8 cellular contexts compared by ENCODE assay signal in genomic region chr9:19232830-19233194, GRCh38.
DNase-seq lines count a peak whose midpoint lies in the region; ATAC-seq lines count a peak whose summit lies in the region.

No MANE protein-coding gene starts in this region.

- ATAC-seq in activated CD4-positive, CD25-positive, alpha-beta regulatory T cell treated with anti-CD3 and anti-CD28 coated beads, Interleukin-2, amount 50 U/mL, for 24 hours, result peak; percentile 29 to 52
- no peak for ATAC-seq in HG03097 (IDR thresholded peaks at IDR 0.05; ENCODE audit: low FRiP score, unreplicated experiment)
- no peak for ATAC-seq in HG03342 (IDR thresholded peaks at IDR 0.05; ENCODE audit: unreplicated experiment)

- DNase-seq in activated CD4-positive, CD25-positive, alpha-beta regulatory T cell treated with anti-CD3 and anti-CD28 coated beads, Interleukin-2, amount 50 U/mL, for 72 hours, result no peak
- DNase-seq in NCI-H2029 (lab: John Stamatoyannopoulos, UW), result peak; percentile 8
- DNase-seq in epithelial cell of prostate (ENCODE audit: low read depth, low spot score), result no peak
- DNase-seq in stromal cell of bone marrow (ENCODE audit: low read depth), result peak; percentile 45
- no peak for DNase-seq in SIG-M5 (lab: John Stamatoyannopoulos, UW)

- peak overlapping the region; percentile 81 for H3K27ac ChIP-seq in epithelial cell of prostate

Comparison
In these comparisons a context has a peak if more than half of its experiments do, and no peak if none do; other contexts are left out.
1. ATAC-seq: peak in activated CD4-positive, CD25-positive, alpha-beta regulatory T cell treated with anti-CD3 and anti-CD28 coated beads, Interleukin-2, amount 50 U/mL, for 24 hours (2 of 2); none in HG03097 (single experiment) and HG03342 (single experiment).
2. DNase-seq: peak in NCI-H2029 (single experiment) and stromal cell of bone marrow (single experiment); none in activated CD4-positive, CD25-positive, alpha-beta regulatory T cell treated with anti-CD3 and anti-CD28 coated beads, Interleukin-2, amount 50 U/mL, for 72 hours (single experiment), epithelial cell of prostate (single experiment) and SIG-M5 (single experiment).